Comparison of ENCODE assay signal across 36 cellular contexts in the genomic region with DNA sequence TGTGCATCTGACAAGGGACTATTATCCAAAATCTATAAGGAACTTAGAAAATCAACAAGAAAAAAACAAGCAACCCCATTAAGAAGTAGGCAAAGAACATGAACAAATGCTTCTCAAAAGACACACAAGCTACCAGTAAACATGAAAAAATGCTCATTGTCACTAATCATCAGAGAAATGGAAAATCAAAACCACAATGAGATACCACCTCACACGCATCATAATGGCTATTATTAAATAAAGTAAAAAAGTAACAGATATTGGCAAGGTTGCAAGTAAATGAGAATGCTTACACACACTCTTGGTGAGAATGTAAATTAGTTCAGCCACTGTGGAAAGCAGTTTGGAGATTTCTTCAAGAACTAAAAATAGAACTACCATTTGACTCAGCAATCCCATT.
"Had no signal": no experiment of that assay in that cellular context is flagged by ENCODE, and none has a peak within 500 bp of the region (broad histone marks: within the 10 kb centered on the region; RNA-seq: fewer than 3 reads in every experiment).

No MANE protein-coding gene starts in this region.

- H3K27ac ChIP-seq: ascending aorta, Peyer's patch, RWPE1, WERI-Rb-1 had no signal

- H3K4me1 ChIP-seq: ascending aorta, Peyer's patch had no signal

- H3K9me3 Mint-ChIP-seq: activated CD8-positive, alpha-beta T cell treated with anti-CD3 and anti-CD28 coated beads for 36 hours; activated naive CD4-positive, alpha-beta T cell treated with anti-CD3 and anti-CD28 coated beads, Interleukin-2, amount 50 U/mL, for 24 hours; activated naive CD8-positive, alpha-beta T cell treated with anti-CD3 and anti-CD28 coated beads, Interleukin-2, amount 10 ng/mL, durations not matched to agents 7 days and 5 days; activated T-cell treated with anti-CD3 and anti-CD28 coated beads, Interleukin-2, amount 50 U/mL, for 24 hours; activated T-helper 2 cell treated with anti-CD3 and anti-CD28 coated beads, Interferon-gamma antibody, Interleukin-2, Interleukin-4, amounts not matched to agents 10 μg/mL and 5 μg/mL and 100 μg/mL, durations not matched to agents 14 hours and 24 hours and 36 hours; brain; IgD-negative memory B cell had no signal

- FAIRE-seq: bronchial epithelial cell had no signal

- DNase-seq: activated CD4-positive, alpha-beta T cell treated with anti-CD3 and anti-CD28 coated beads for 1 hour; activated CD4-positive, alpha-beta T cell treated with anti-CD3 and anti-CD28 coated beads for 48 hours; activated CD4-positive, CD25-positive, alpha-beta regulatory T cell; activated CD8-positive, alpha-beta T cell treated with anti-CD3 and anti-CD28 coated beads for 36 hours; activated gamma-delta T cell; activated naive CD4-positive, alpha-beta T cell treated with Interleukin-2 at 50 U/mL for 16 hours; activated naive CD8-positive, alpha-beta T cell treated with anti-CD3 and anti-CD28 coated beads, Interleukin-2, amount 10 ng/mL, durations not matched to agents 7 days and 5 days; activated T-cell treated with anti-CD3 and anti-CD28 coated beads, Interleukin-2, amount 50 U/mL, for 24 hours; amygdala; caudate nucleus; Karpas-422; KBM-7; MM.1S; MV-4-11; NCI-H1092; NCI-H146; NCI-H187; NCI-H2029 treated with DMSO at 0.1 percent for 48 hours; NCI-H2107; NCI-H2171; NCI-H510A; NCI-H526 treated with DMSO at 0.1 percent for 48 hours; NCI-H82; Peyer's patch; SIG-M5; SW 1271; T1000; WERI-Rb-1 had no signal

- H3K27ac Mint-ChIP-seq: activated CD8-positive, alpha-beta T cell treated with anti-CD3 and anti-CD28 coated beads for 36 hours; activated naive CD4-positive, alpha-beta T cell treated with anti-CD3 and anti-CD28 coated beads, Interleukin-2, amount 50 U/mL, for 24 hours; activated naive CD8-positive, alpha-beta T cell treated with anti-CD3 and anti-CD28 coated beads, Interleukin-2, amount 10 ng/mL, durations not matched to agents 7 days and 5 days; activated T-cell treated with anti-CD3 and anti-CD28 coated beads, Interleukin-2, amount 50 U/mL, for 24 hours; activated T-helper 2 cell treated with anti-CD3 and anti-CD28 coated beads, Interferon-gamma antibody, Interleukin-2, Interleukin-4, amounts not matched to agents 10 μg/mL and 5 μg/mL and 100 μg/mL, durations not matched to agents 14 hours and 24 hours and 36 hours; brain; IgD-negative memory B cell had no signal

- H3K9me3 ChIP-seq: ascending aorta, Peyer's patch had no signal

- H3K36me3 Mint-ChIP-seq: activated naive CD4-positive, alpha-beta T cell treated with anti-CD3 and anti-CD28 coated beads, Interleukin-2, amount 50 U/mL, for 24 hours; activated naive CD8-positive, alpha-beta T cell treated with anti-CD3 and anti-CD28 coated beads, Interleukin-2, amount 10 ng/mL, durations not matched to agents 7 days and 5 days; brain; IgD-negative memory B cell had no signal

- H3K4me3 ChIP-seq: ascending aorta, Peyer's patch had no signal

- H3K27me3 Mint-ChIP-seq: activated naive CD4-positive, alpha-beta T cell treated with anti-CD3 and anti-CD28 coated beads, Interleukin-2, amount 50 U/mL, for 24 hours; IgD-negative memory B cell had no signal

- H3K36me3 ChIP-seq: ascending aorta, Peyer's patch, WERI-Rb-1 had no signal

- H3K4me3 Mint-ChIP-seq: activated CD8-positive, alpha-beta T cell treated with anti-CD3 and anti-CD28 coated beads for 36 hours; activated naive CD4-positive, alpha-beta T cell treated with anti-CD3 and anti-CD28 coated beads, Interleukin-2, amount 50 U/mL, for 24 hours; activated naive CD8-positive, alpha-beta T cell treated with anti-CD3 and anti-CD28 coated beads, Interleukin-2, amount 10 ng/mL, durations not matched to agents 7 days and 5 days; activated T-cell treated with anti-CD3 and anti-CD28 coated beads, Interleukin-2, amount 50 U/mL, for 24 hours; brain; IgD-negative memory B cell had no signal

- H3K4me1 Mint-ChIP-seq: activated naive CD4-positive, alpha-beta T cell treated with anti-CD3 and anti-CD28 coated beads, Interleukin-2, amount 50 U/mL, for 24 hours; activated naive CD8-positive, alpha-beta T cell treated with anti-CD3 and anti-CD28 coated beads, Interleukin-2, amount 10 ng/mL, durations not matched to agents 7 days and 5 days; IgD-negative memory B cell had no signal

- H3K27me3 ChIP-seq: ascending aorta, Peyer's patch had no signal

- ATAC-seq: activated CD8-positive, alpha-beta T cell treated with anti-CD3 and anti-CD28 coated beads for 36 hours; Right ventricle myocardium inferior had no signal
